Comparison of ENCODE assay signal across 1 cellular context in the genomic region with DNA sequence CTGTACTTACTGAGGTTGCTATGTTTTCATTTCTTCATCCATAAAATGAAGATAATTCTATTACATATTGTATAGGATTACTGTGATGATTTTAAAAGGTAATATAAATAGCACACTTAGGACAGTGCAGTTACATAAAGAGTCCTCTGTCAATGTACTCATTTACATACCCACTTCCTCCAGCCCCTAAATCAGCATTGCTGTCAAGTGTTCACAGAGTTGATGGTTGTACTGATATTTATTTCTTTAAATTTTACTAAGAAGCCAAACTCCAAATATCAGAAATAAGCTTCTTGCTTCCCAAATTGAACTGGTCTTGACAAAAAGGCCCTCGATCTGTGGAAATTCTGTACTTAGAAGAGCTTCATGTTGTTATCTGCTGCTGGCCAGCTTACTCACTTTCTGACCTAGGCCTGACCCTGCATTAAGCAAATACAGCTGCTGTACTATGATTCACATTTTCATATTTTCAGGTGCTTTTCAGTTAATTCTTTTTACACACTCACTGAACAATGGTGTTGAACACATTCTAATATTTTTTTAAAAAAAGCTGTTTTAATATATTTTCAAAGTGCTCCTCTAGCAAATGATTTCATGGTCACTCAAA.
TF ChIP-seq lines count a peak whose summit lies in the region.

No MANE protein-coding gene starts in this region.

TF ChIP-seq in IMR-90, 13 proteins besides CTCF, POLR2A, EP300 and RAD21 (continued from another document):
- TF ChIP-seq, protein P1, sequence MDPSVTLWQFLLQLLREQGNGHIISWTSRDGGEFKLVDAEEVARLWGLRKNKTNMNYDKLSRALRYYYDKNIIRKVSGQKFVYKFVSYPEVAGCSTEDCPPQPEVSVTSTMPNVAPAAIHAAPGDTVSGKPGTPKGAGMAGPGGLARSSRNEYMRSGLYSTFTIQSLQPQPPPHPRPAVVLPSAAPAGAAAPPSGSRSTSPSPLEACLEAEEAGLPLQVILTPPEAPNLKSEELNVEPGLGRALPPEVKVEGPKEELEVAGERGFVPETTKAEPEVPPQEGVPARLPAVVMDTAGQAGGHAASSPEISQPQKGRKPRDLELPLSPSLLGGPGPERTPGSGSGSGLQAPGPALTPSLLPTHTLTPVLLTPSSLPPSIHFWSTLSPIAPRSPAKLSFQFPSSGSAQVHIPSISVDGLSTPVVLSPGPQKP (IDR thresholded peaks at IDR 0.05; ENCODE audit: borderline replicate concordance, low read depth, low read length), result no peak
- TF ChIP-seq MXI1 (IDR thresholded peaks at IDR 0.05; ENCODE audit: borderline replicate concordance, low read depth, low read length) (no peak), CEBPB (IDR thresholded peaks at IDR 0.05; ENCODE audit: low read depth, low read length) (no peak), RFX5 (IDR thresholded peaks at IDR 0.05; ENCODE audit: low read depth, low read length) (no peak), SMC3 (IDR thresholded peaks at IDR 0.05; ENCODE audit: low read depth, low read length) (no peak), RCOR1 (IDR thresholded peaks at IDR 0.05; ENCODE audit: insufficient replicate concordance, low read length) (no peak)
- TF ChIP-seq, protein P2, sequence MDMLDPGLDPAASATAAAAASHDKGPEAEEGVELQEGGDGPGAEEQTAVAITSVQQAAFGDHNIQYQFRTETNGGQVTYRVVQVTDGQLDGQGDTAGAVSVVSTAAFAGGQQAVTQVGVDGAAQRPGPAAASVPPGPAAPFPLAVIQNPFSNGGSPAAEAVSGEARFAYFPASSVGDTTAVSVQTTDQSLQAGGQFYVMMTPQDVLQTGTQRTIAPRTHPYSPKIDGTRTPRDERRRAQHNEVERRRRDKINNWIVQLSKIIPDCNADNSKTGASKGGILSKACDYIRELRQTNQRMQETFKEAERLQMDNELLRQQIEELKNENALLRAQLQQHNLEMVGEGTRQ (IDR thresholded peaks at IDR 0.05; ENCODE audit: low read depth, low read length), result no peak
TF ChIP-seq in IMR-90: peak in this region for 0.
